Comparison of ENCODE assay signal across 13 cellular contexts in genomic region chr2:130808482-130809268, GRCh38. TPM values are rescaled to one million over a fixed set of nuclear protein-coding genes. Genes with fewer than 3 reads are reported as not detected.
DNase-seq lines count a peak whose midpoint lies in the region; ATAC-seq and TF ChIP-seq lines count a peak whose summit lies in the region.
"Had no signal": no experiment of that assay in that cellular context is flagged by ENCODE, and none has a peak within 500 bp of the region (broad histone marks: within the 10 kb centered on the region; RNA-seq: fewer than 3 reads in every experiment).

No MANE protein-coding gene starts in this region.

- intact Hi-C loops in dorsolateral prefrontal cortex (cut with DNase I), result no loop called here
- intact Hi-C loops in aorta (cut with DNase I), result no loop called here

- H3K4me1 Mint-ChIP-seq in stimulated activated effector memory CD8-positive, alpha-beta T cell treated with anti-CD3 and anti-CD28 coated beads, Interleukin-12 subunit alpha, Interleukin-12 subunit beta, amount 100 ng/mL, for 72 hours, result peaks cover 12% of the 10 kb centered on the region
- no peaks in the 10 kb centered on the region for H3K4me1 Mint-ChIP-seq in mesothelial cell of epicardium

- no peaks in the 10 kb centered on the region for H3K9me3 Mint-ChIP-seq in stimulated activated effector memory CD8-positive, alpha-beta T cell treated with anti-CD3 and anti-CD28 coated beads, Interleukin-12 subunit alpha, Interleukin-12 subunit beta, amount 100 ng/mL, for 72 hours
- peaks cover 12% of the 10 kb centered on the region for H3K9me3 Mint-ChIP-seq in mesothelial cell of epicardium

- H3K27me3 ChIP-seq in dorsolateral prefrontal cortex (no peaks in the 10 kb centered on the region), aorta (ENCODE audit: control insufficient read depth in 1 of 2, insufficient read depth in 2 of 2, low read length in 1 of 2) (peaks cover 0 to 2% of the 10 kb centered on the region in 2 donors)

- TF ChIP-seq POLR2A in GM18505 (IDR thresholded peaks at IDR 0.05; ENCODE audit: borderline replicate concordance, extremely low read depth, insufficient read depth, insufficient read length), result no peak

- H3K27ac Mint-ChIP-seq in stimulated activated effector memory CD8-positive, alpha-beta T cell treated with anti-CD3 and anti-CD28 coated beads, Interleukin-12 subunit alpha, Interleukin-12 subunit beta, amount 100 ng/mL, for 72 hours, result peak overlapping the region; percentile 59
- H3K27ac Mint-ChIP-seq in mesothelial cell of epicardium, result no peak overlapping the region

- no peak for ATAC-seq in stimulated activated effector memory CD8-positive, alpha-beta T cell treated with anti-CD3 and anti-CD28 coated beads, Interleukin-12 subunit alpha, Interleukin-12 subunit beta, amount 100 ng/mL, for 72 hours
- ATAC-seq in aorta (ENCODE audit: low FRiP score) (no peak), GM18505 (IDR thresholded peaks at IDR 0.05; ENCODE audit: unreplicated experiment) (no peak)
- ATAC-seq: heart right ventricle had no signal

- H3K27ac ChIP-seq in dorsolateral prefrontal cortex (peak overlapping the region in 44 of 59 donors; percentile 4 to 89 (median 67)), aorta (ENCODE audit: low read depth in 1 of 2, low read length in 2 of 2) (no peak overlapping the region)
- H3K27ac ChIP-seq: heart right ventricle, KMS-11 had no signal

- WGBS in aorta, 2 donors, result 63% methylated on average over 12 of the region's 12 CpGs

- H3K36me3 Mint-ChIP-seq in stimulated activated effector memory CD8-positive, alpha-beta T cell treated with anti-CD3 and anti-CD28 coated beads, Interleukin-12 subunit alpha, Interleukin-12 subunit beta, amount 100 ng/mL, for 72 hours, result no peaks in the 10 kb centered on the region
- no peaks in the 10 kb centered on the region for H3K36me3 Mint-ChIP-seq in mesothelial cell of epicardium

- peaks cover 19% of the 10 kb centered on the region for H3K27me3 Mint-ChIP-seq in mesothelial cell of epicardium (ENCODE audit: low read depth)

- H3K9me3 ChIP-seq in aorta (ENCODE audit: control insufficient read depth, low read length), result no peaks in the 10 kb centered on the region

- no peak overlapping the region for H3K4me3 Mint-ChIP-seq in stimulated activated effector memory CD8-positive, alpha-beta T cell treated with anti-CD3 and anti-CD28 coated beads, Interleukin-12 subunit alpha, Interleukin-12 subunit beta, amount 100 ng/mL, for 72 hours
- H3K4me3 Mint-ChIP-seq in mesothelial cell of epicardium, result no peak overlapping the region

- H3K4me3 ChIP-seq in dorsolateral prefrontal cortex (no peak overlapping the region), aorta (ENCODE audit: low read length in 2 of 2) (no peak overlapping the region)
- H3K4me3 ChIP-seq: heart right ventricle had no signal

- peak; percentile 65 for DNase-seq in HT1080 (ENCODE audit: low read depth)
- DNase-seq in OCI-M1 (lab: John Stamatoyannopoulos, UW), result peak; percentile 42
- DNase-seq in dorsolateral prefrontal cortex, result no peak
- no peak for DNase-seq in stimulated activated effector memory CD8-positive, alpha-beta T cell treated with anti-CD3 and anti-CD28 coated beads, Interleukin-12 subunit alpha, Interleukin-12 subunit beta, amount 100 ng/mL, for 72 hours (ENCODE audit: low spot score in 2 of 2)
- no peak for DNase-seq in mesothelial cell of epicardium (ENCODE audit: low spot score in 2 of 2, unreplicated experiment in 2 of 2)
- DNase-seq in aorta, result no peak
- DNase-seq: activated effector memory CD4-positive, alpha-beta T cell treated with anti-CD3 and anti-CD28 coated beads, Interleukin-2, amount 50 U/mL, for 16 hours; effector memory CD4-positive, alpha-beta T cell; heart right ventricle; T1000 had no signal

- no peaks in the 10 kb centered on the region for H3K36me3 ChIP-seq in aorta (ENCODE audit: control insufficient read depth in 1 of 2, insufficient read depth in 2 of 2, low read length in 1 of 2)
- H3K36me3 ChIP-seq: heart right ventricle had no signal

- no peak for TF ChIP-seq CTCF in dorsolateral prefrontal cortex (IDR thresholded peaks at IDR 0.05 in 54 of 56, conservative IDR thresholded peaks at IDR 0.05 in 2 of 56; ENCODE audit: low read depth in 1 of 56, partially characterized antibody in 56 of 56)
- TF ChIP-seq CTCF in mesothelial cell of epicardium (IDR thresholded peaks at IDR 0.05; ENCODE audit: unreplicated experiment), result no peak

- H3K4me1 ChIP-seq in aorta (ENCODE audit: control insufficient read depth in 1 of 2, insufficient read depth in 2 of 2, low read length in 2 of 2), result no peaks in the 10 kb centered on the region
- H3K4me1 ChIP-seq: heart right ventricle had no signal

RNA-seq across cellular contexts. Expression of gene ARHGEF4, which starts 28.0 kb away (rescaled TPM):
- total RNA-seq in HT1080 (2014; rRNA removed; shearing (Covaris generic)), result 0.72 and 1.2 TPM in 2 replicates
- 0.06 and 0.10 TPM in 2 replicates for polyA plus RNA-seq in HT1080 (2015; cell fraction: cytosol; rRNA removed)
- polyA plus RNA-seq in HT1080 (2015; cell fraction: nucleus; rRNA removed), result 0.69 and 0.88 TPM in 2 replicates
- 100 to 1,000 TPM; 155 to 336 (median 251) TPM for total RNA-seq in dorsolateral prefrontal cortex
- 20.9 to 25.5 TPM (median 23.9 TPM) in 3 replicates for total RNA-seq in mesothelial cell of epicardium
- 1 to 10 TPM; 2.7 to 6.9 TPM for total RNA-seq in aorta
- 1 to 10 TPM; 1.1 to 1.7 TPM for polyA plus RNA-seq in aorta

RNA-seq across cellular contexts. Expression of gene AMER3, which starts 53.3 kb away (rescaled TPM):
- not detected in 2 replicates for total RNA-seq in HT1080 (2014; rRNA removed; shearing (Covaris generic))
- polyA plus RNA-seq in HT1080 (2015; cell fraction: cytosol; rRNA removed), result not detected in 2 replicates
- polyA plus RNA-seq in HT1080 (2015; cell fraction: nucleus; rRNA removed), result not detected in 2 replicates
- total RNA-seq in dorsolateral prefrontal cortex, result 10 to 100 TPM in 119 of 120 experiments, 1 to 10 TPM in 1; 8.8 to 46.4 (median 30.1) TPM
- total RNA-seq in mesothelial cell of epicardium, result not detected in 3 replicates
- not detected for total RNA-seq in aorta
- polyA plus RNA-seq in aorta, result not detected
- total RNA-seq: heart right ventricle, lower leg skin had no signal
- polyA plus RNA-seq: heart right ventricle had no signal

Comparison
In these comparisons a context has a peak if more than half of its experiments do, and no peak if none do; other contexts are left out.
1. DNase-seq: peak in HT1080 (single experiment) and OCI-M1 (single experiment); none in dorsolateral prefrontal cortex (0 of 10), stimulated activated effector memory CD8-positive, alpha-beta T cell treated with anti-CD3 and anti-CD28 coated beads, Interleukin-12 subunit alpha, Interleukin-12 subunit beta, amount 100 ng/mL, for 72 hours (0 of 2), mesothelial cell of epicardium (0 of 2) and aorta (0 of 2).
2. H3K27ac ChIP-seq: peak in dorsolateral prefrontal cortex (44 of 59); none in aorta (0 of 2).